10 cellular contexts compared by ENCODE assay signal in genomic region chr11:114183041-114183511, GRCh38.
DNase-seq lines count a peak whose midpoint lies in the region; ATAC-seq lines count a peak whose summit lies in the region.
"Had no signal": no experiment of that assay in that cellular context is flagged by ENCODE, and none has a peak within 500 bp of the region (broad histone marks: within the 10 kb centered on the region; RNA-seq: fewer than 3 reads in every experiment).

No MANE protein-coding gene starts in this region.

- peaks cover 2% of the 10 kb centered on the region for H3K27me3 Mint-ChIP-seq in T-helper 2 cell treated with Interferon-gamma antibody and Interleukin-4, amounts not matched to agents 5 μg/mL and 100 μg/mL, for 36 hours (ENCODE audit: low read depth)

- peaks cover 90% of the 10 kb centered on the region for H3K4me1 Mint-ChIP-seq in T-helper 2 cell treated with Interferon-gamma antibody and Interleukin-4, amounts not matched to agents 5 μg/mL and 100 μg/mL, for 36 hours (ENCODE audit: low read depth)

- peak overlapping the region; percentile 61 for H3K4me3 Mint-ChIP-seq in T-helper 2 cell treated with Interferon-gamma antibody and Interleukin-4, amounts not matched to agents 5 μg/mL and 100 μg/mL, for 36 hours

- peak overlapping the region; percentile 85 for H3K27ac Mint-ChIP-seq in T-helper 2 cell treated with Interferon-gamma antibody and Interleukin-4, amounts not matched to agents 5 μg/mL and 100 μg/mL, for 36 hours

- H3K36me3 Mint-ChIP-seq in T-helper 2 cell treated with Interferon-gamma antibody and Interleukin-4, amounts not matched to agents 5 μg/mL and 100 μg/mL, for 36 hours (ENCODE audit: low read depth): peaks cover 27% of the 10 kb centered on the region

- H3K36me3 ChIP-seq in muscle layer of duodenum (ENCODE audit: control insufficient read depth in 1 of 2, insufficient read depth in 2 of 2, low read length in 2 of 2): peaks cover 6 to 11% of the 10 kb centered on the region in 2 donors
- H3K36me3 ChIP-seq: MG63 had no signal

- ATAC-seq in HG03342 (IDR thresholded peaks at IDR 0.05; ENCODE audit: unreplicated experiment) (no peak), GM18502 (IDR thresholded peaks at IDR 0.05; ENCODE audit: poor library complexity, unreplicated experiment) (no peak), HG02852 (IDR thresholded peaks at IDR 0.05; ENCODE audit: unreplicated experiment) (no peak)

- H3K27ac ChIP-seq in muscle layer of duodenum (ENCODE audit: low read length): peak overlapping the region; percentile 59

- H3K9me3 ChIP-seq in muscle layer of duodenum (ENCODE audit: control insufficient read depth in 1 of 2, low read length in 2 of 2): no peaks in the 10 kb centered on the region
- H3K9me3 ChIP-seq: MG63 had no signal

- no peak overlapping the region for H3K4me3 ChIP-seq in muscle layer of duodenum (ENCODE audit: low read depth in 1 of 2, low read length in 2 of 2)
- H3K4me3 ChIP-seq: MG63, smooth muscle cell had no signal

- peak; percentile 80 for DNase-seq in T-helper 2 cell treated with Interferon-gamma antibody and Interleukin-4, amounts not matched to agents 5 μg/mL and 100 μg/mL, for 36 hours (ENCODE audit: low spot score)
- DNase-seq in activated gamma-delta T cell (lab: John Stamatoyannopoulos, UW): peak; percentile 47
- DNase-seq in stimulated activated naive CD4-positive, alpha-beta T cell (lab: John Stamatoyannopoulos, UW): peak in 5 of 6 experiments; percentile 15 to 61 (median 42)
- no peak for DNase-seq in midbrain (lab: John Stamatoyannopoulos, UW)
- DNase-seq: MG63 had no signal

- peaks cover 8 to 26% of the 10 kb centered on the region in 2 donors for H3K4me1 ChIP-seq in muscle layer of duodenum (ENCODE audit: control insufficient read depth in 1 of 2, insufficient read depth in 2 of 2, low read length in 2 of 2)

- no peaks in the 10 kb centered on the region for H3K27me3 ChIP-seq in muscle layer of duodenum (ENCODE audit: low read depth, low read length)

- no peaks in the 10 kb centered on the region for H3K9me3 Mint-ChIP-seq in T-helper 2 cell treated with Interferon-gamma antibody and Interleukin-4, amounts not matched to agents 5 μg/mL and 100 μg/mL, for 36 hours
